In the genomic region with DNA sequence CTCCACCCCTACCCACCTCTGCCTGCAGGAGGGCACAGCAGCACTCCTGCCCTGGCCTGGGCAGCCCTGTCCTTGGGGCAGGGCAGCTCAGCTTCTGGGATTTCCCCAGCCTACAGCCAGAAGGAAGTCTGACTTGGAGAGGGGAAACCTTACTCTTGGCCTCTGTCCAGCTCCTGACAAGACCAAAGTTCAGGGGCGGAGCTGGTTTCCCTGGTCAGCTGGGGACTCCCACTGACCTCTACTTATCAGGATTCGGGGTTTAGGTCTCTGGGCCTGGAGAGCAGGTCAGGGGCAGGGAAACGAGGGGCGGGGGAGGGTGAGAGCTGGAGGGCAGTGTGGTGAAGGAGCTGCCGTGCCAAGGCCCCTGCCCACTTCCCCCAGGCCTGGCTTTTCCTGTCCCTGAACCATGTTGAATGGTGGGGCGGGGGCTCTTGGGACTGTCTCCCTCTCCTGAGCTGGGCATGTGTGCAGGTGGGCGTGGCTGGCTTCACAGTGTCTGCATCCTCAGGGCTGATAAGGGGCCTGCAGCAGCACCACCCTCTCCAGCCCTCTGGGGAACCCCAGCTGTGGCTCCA, we compare ENCODE assay signal across 9 cellular contexts. TPM values are rescaled to one million over a fixed set of nuclear protein-coding genes. Genes with fewer than 3 reads are reported as not detected.
A peak's percentile ranks its signal among the peaks of the same experiment; 100 is the strongest.
DNase-seq lines count a peak whose midpoint lies in the region; ATAC-seq, FAIRE-seq and TF ChIP-seq lines count a peak whose summit lies in the region.
"Had no signal": no experiment of that assay in that cellular context is flagged by ENCODE, and none has a peak within 500 bp of the region (broad histone marks: within the 10 kb centered on the region; RNA-seq: fewer than 3 reads in every experiment).

No MANE protein-coding gene starts in this region.

- peak; percentile 90 for FAIRE-seq in HepG2 (lab: Jason Lieb, UNC)

- no peak for TF ChIP-seq RAD21 in HepG2 (CRISPR knock-in tag; IDR thresholded peaks at IDR 0.05)

- TF ChIP-seq POLR2A in HepG2 (IDR thresholded peaks at IDR 0.05; ENCODE audit: insufficient read depth in 1 of 2, low read depth in 2 of 2, low read length in 2 of 2) = no peak

- intact Hi-C loops in natural killer cell (cut with micrococcal nuclease) = no loop called here
- intact Hi-C loops in mammary epithelial cell (cut with micrococcal nuclease) = no loop called here
- intact Hi-C loops in HepG2 (cut with micrococcal nuclease; ENCODE audit: unreplicated experiment) = loop anchor here (1.0 kb wide), 2 partner anchors 17 to 65 kb away; a partner anchor contains a TSS
- intact Hi-C loops in aorta (cut with DNase I) = no loop called here

- no peaks in the 10 kb centered on the region for H3K9me3 Mint-ChIP-seq in natural killer cell treated with Interleukin-12 subunit alpha and Interleukin-12 subunit beta and Interleukin-15 and Interleukin-18, amount 100 ng/mL, for 72 hours
- H3K9me3 Mint-ChIP-seq in natural killer cell = no peaks in the 10 kb centered on the region

- dilution Hi-C loops in mammary epithelial cell (cut with HindIII; ENCODE audit: low sequenced_read_pairs) = no loop called here

- H3K27me3 Mint-ChIP-seq in natural killer cell treated with Interleukin-12 subunit alpha and Interleukin-12 subunit beta and Interleukin-15 and Interleukin-18, amount 100 ng/mL, for 72 hours = peaks cover 5 to 16% of the 10 kb centered on the region in 2 donors
- H3K27me3 Mint-ChIP-seq in natural killer cell (ENCODE audit: low read depth in 2 of 2) = peaks cover 12 to 33% of the 10 kb centered on the region in 2 donors

- no peaks in the 10 kb centered on the region for H3K36me3 Mint-ChIP-seq in natural killer cell treated with Interleukin-12 subunit alpha and Interleukin-12 subunit beta and Interleukin-15 and Interleukin-18, amount 100 ng/mL, for 72 hours
- no peaks in the 10 kb centered on the region for H3K36me3 Mint-ChIP-seq in natural killer cell

- TF ChIP-seq EP300 in HepG2 (IDR thresholded peaks at IDR 0.05; ENCODE audit: low read depth in 2 of 2, low read length in 2 of 2) (no peak), HepG2 (CRISPR knock-in tag; IDR thresholded peaks at IDR 0.05; ENCODE audit: borderline replicate concordance) (no peak)

- TF ChIP-seq CTCF in natural killer cell (IDR thresholded peaks at IDR 0.05) = no peak
- no peak for TF ChIP-seq CTCF in mammary epithelial cell (conservative IDR thresholded peaks at IDR 0.05 in 1 of 2, IDR thresholded peaks at IDR 0.05 in 1 of 2; ENCODE audit: extremely low read depth in 1 of 2, insufficient read depth in 1 of 2, low read depth in 1 of 2, low read length in 2 of 2)
- TF ChIP-seq CTCF in HepG2 (CRISPR knock-in tag; IDR thresholded peaks at IDR 0.05) = peak; percentile 12; the same call in 1 of the 2 replicates

- H3K4me3 Mint-ChIP-seq in natural killer cell treated with Interleukin-12 subunit alpha and Interleukin-12 subunit beta and Interleukin-15 and Interleukin-18, amount 100 ng/mL, for 72 hours = peak overlapping the region; percentile 6
- no peak overlapping the region for H3K4me3 Mint-ChIP-seq in natural killer cell

- H2AFZ ChIP-seq in mammary epithelial cell (ENCODE audit: low read depth, low read length) = no peak overlapping the region
- no peak overlapping the region for H2AFZ ChIP-seq in HepG2 (ENCODE audit: low read length)

- DNase-seq in natural killer cell treated with Interleukin-12 subunit alpha and Interleukin-12 subunit beta and Interleukin-15 and Interleukin-18, amount 100 ng/mL, for 72 hours (ENCODE audit: low spot score) = no peak
- DNase-seq in natural killer cell (no peak), mammary epithelial cell (peak; percentile 52), HepG2 (ENCODE audit: low spot score) (peak; percentile 72), aorta (peak in 1 of 2 donors; percentile 70), SW 1271 (lab: John Stamatoyannopoulos, UW) (no peak), NCI-H2029 (lab: John Stamatoyannopoulos, UW) (no peak)

- H3K27ac Mint-ChIP-seq in natural killer cell treated with Interleukin-12 subunit alpha and Interleukin-12 subunit beta and Interleukin-15 and Interleukin-18, amount 100 ng/mL, for 72 hours = no peak overlapping the region
- no peak overlapping the region for H3K27ac Mint-ChIP-seq in natural killer cell

- CTCF ChIA-PET in mammary epithelial cell (lab: Charles Lee; ENCODE audit: low non-redundant PET) (interaction anchor here (0.6 to 3.8 kb wide), 2 partner anchors 65 to 71 kb away, joined by 4 to 45 read pairs; no protein-coding TSS in a partner anchor), HepG2 (lab: Yijun Ruan, JAX; ENCODE audit: low intra/inter-chr PET ratio, low total read pairs) (interaction anchor here (0.7 to 5.1 kb wide), 2 partner anchors 66 to 69 kb away, joined by 3 to 71 read pairs; no protein-coding TSS in a partner anchor)

- H3K4me1 Mint-ChIP-seq in natural killer cell treated with Interleukin-12 subunit alpha and Interleukin-12 subunit beta and Interleukin-15 and Interleukin-18, amount 100 ng/mL, for 72 hours (ENCODE audit: low read depth in 2 of 2) = peaks cover 19 to 32% of the 10 kb centered on the region in 2 donors
- H3K4me1 Mint-ChIP-seq in natural killer cell = peaks cover 14 to 15% of the 10 kb centered on the region in 2 donors

- H3K4me3 ChIP-seq in mammary epithelial cell (replicated peaks in 1 of 3; ENCODE audit: insufficient read depth in 1 of 3, low read depth in 2 of 3, low read length in 3 of 3) = no peak overlapping the region
- H3K4me3 ChIP-seq in HepG2 (replicated peaks in 1 of 3; ENCODE audit: insufficient read depth in 1 of 3, low read depth in 2 of 3, low read length in 3 of 3) = peak overlapping the region in 2 of 3 experiments; percentile 23 to 62; a peak in 5 of 6 replicates
- no peak overlapping the region for H3K4me3 ChIP-seq in aorta (ENCODE audit: low read length in 2 of 2)

- H3K27me3 ChIP-seq in mammary epithelial cell (ENCODE audit: insufficient read depth, low read length) (no peaks in the 10 kb centered on the region), HepG2 (ENCODE audit: control insufficient read depth in 1 of 2, insufficient read depth in 2 of 2, low read length in 2 of 2) (peaks cover 2 to 14% of the 10 kb centered on the region in 2 experiments; a peak in 3 of 5 replicates), aorta (ENCODE audit: control insufficient read depth in 1 of 2, insufficient read depth in 2 of 2, low read length in 1 of 2) (no peaks in the 10 kb centered on the region)

- 61% methylated on average over 5 of the region's 7 CpGs for WGBS in mammary epithelial cell (ENCODE audit: low coverage, missing lambda C conversion rate)
- WGBS in HepG2 (ENCODE audit: low lambda C conversion rate) = 0% methylated on average over 2 of the region's 7 CpGs
- 69 to 90% methylated on average over 3 to 7 of the region's 7 CpGs for WGBS in aorta, 2 donors

- H3K9me3 ChIP-seq in mammary epithelial cell (replicated peaks; ENCODE audit: insufficient read depth, low read length) (no peaks in the 10 kb centered on the region), HepG2 (ENCODE audit: low read length) (no peaks in the 10 kb centered on the region), aorta (ENCODE audit: control insufficient read depth, low read length) (no peaks in the 10 kb centered on the region)

- no peak overlapping the region for H3K4me2 ChIP-seq in mammary epithelial cell (ENCODE audit: insufficient read depth, low read depth, low read length)
- peak overlapping the region; percentile 81 for H3K4me2 ChIP-seq in HepG2 (ENCODE audit: low read depth, low read length)

- in situ Hi-C loops in mammary epithelial cell (cut with MboI; ENCODE audit: low sequenced_read_pairs in 2 of 2) (loop anchor here (5.0 kb wide), 2 partner anchors 48 to 63 kb away; no protein-coding TSS in a partner anchor), HepG2 (cut with HindIII; ENCODE audit: extremely low pct_ligation_motif_present, low pct_unique_long_range_greater_than_20kb) (loop anchor here (5.0 kb wide), 1 partner anchor 63 kb away; no protein-coding TSS in a partner anchor)

- POLR2A ChIA-PET in HepG2 (lab: Yijun Ruan, JAX) = interaction anchor here (1.2 to 2.3 kb wide), 3 partner anchors 14 to 65 kb away, joined by 5 to 16 read pairs (median 7); a partner anchor contains a TSS

- H3K79me2 ChIP-seq in mammary epithelial cell (ENCODE audit: insufficient read depth, low read length) (no peaks in the 10 kb centered on the region), HepG2 (ENCODE audit: insufficient read depth, low read length) (no peaks in the 10 kb centered on the region)

- peaks cover 39% of the 10 kb centered on the region for H3K4me1 ChIP-seq in mammary epithelial cell (ENCODE audit: insufficient read depth, low read length)
- peaks cover 31% of the 10 kb centered on the region for H3K4me1 ChIP-seq in HepG2 (ENCODE audit: insufficient read depth, low read length)
- no peaks in the 10 kb centered on the region for H3K4me1 ChIP-seq in aorta (ENCODE audit: control insufficient read depth in 1 of 2, insufficient read depth in 2 of 2, low read length in 2 of 2)

- ATAC-seq in natural killer cell treated with Interleukin-12 subunit alpha and Interleukin-12 subunit beta and Interleukin-15 and Interleukin-18, amount 100 ng/mL, for 72 hours = peak; percentile 21 to 57
- ATAC-seq in natural killer cell (no peak), HepG2 (peak; percentile 70), aorta (ENCODE audit: low FRiP score) (peak; percentile 70), HG02970 (IDR thresholded peaks at IDR 0.05; ENCODE audit: low FRiP score, unreplicated experiment) (no peak)

- no peak overlapping the region for H3K27ac ChIP-seq in mammary epithelial cell (ENCODE audit: insufficient read depth, low read depth, low read length)
- no peak overlapping the region for H3K27ac ChIP-seq in HepG2 (ENCODE audit: extremely low read length, insufficient read depth, low read length)
- H3K27ac ChIP-seq in aorta (ENCODE audit: low read depth in 1 of 2, low read length in 2 of 2) = no peak overlapping the region

- H4K20me1 ChIP-seq in mammary epithelial cell (ENCODE audit: insufficient read depth, low read length) (no peaks in the 10 kb centered on the region), HepG2 (ENCODE audit: insufficient read depth, low read length) (no peaks in the 10 kb centered on the region)

- H3K36me3 ChIP-seq in mammary epithelial cell (ENCODE audit: insufficient read depth, low read length) (no peaks in the 10 kb centered on the region), HepG2 (replicated peaks in 1 of 2; ENCODE audit: control insufficient read depth in 1 of 2, insufficient read depth in 2 of 2, low read length in 2 of 2) (no peaks in the 10 kb centered on the region), aorta (ENCODE audit: control insufficient read depth in 1 of 2, insufficient read depth in 2 of 2, low read length in 1 of 2) (no peaks in the 10 kb centered on the region)

- H3K9ac ChIP-seq in mammary epithelial cell (ENCODE audit: insufficient read depth, low read length) (no peak overlapping the region), HepG2 (ENCODE audit: insufficient read depth, low read depth, low read length) (no peak overlapping the region)

- BruUV-seq in mammary epithelial cell (replicated peaks; lab: Mats Ljungman, UMichigan) (no TSS peak), HepG2 (replicated peaks; lab: Mats Ljungman, UMichigan) (no TSS peak)

RNA-seq across cellular contexts. Expression of a gene that starts 16.8 kb away (rescaled TPM):
- 10 to 100 TPM; 45.8 to 63.0 TPM for total RNA-seq in natural killer cell treated with Interleukin-12 subunit alpha and Interleukin-12 subunit beta and Interleukin-15 and Interleukin-18, amount 100 ng/mL, for 72 hours
- total RNA-seq in natural killer cell = 100 to 1,000 TPM in 1 of 3 donors, 10 to 100 TPM in 2; 58.3 to 101 (median 76.6) TPM
- 10 to 100 TPM; 20.5 to 34.1 TPM for total RNA-seq in mammary epithelial cell
- polyA plus RNA-seq in mammary epithelial cell = 11.4 TPM
- 27.6 TPM for polyA minus RNA-seq in mammary epithelial cell
- 5.8 and 8.5 TPM in 2 replicates for total RNA-seq in HepG2 (2016; rRNA removed; fragmentation: Illumina TruSeq; extraction: Trizol)
- total RNA-seq in HepG2 (2016; cell fraction: cytosol; rRNA removed; fragmentation: Illumina TruSeq; extraction: Trizol; ENCODE audit: low read depth) = 0.81 and 1.4 TPM in 2 replicates
- total RNA-seq in HepG2 (2016; cell fraction: insoluble cytoplasmic fraction; rRNA removed; fragmentation: Illumina TruSeq; extraction: Trizol) = 5.7 and 7.6 TPM in 2 replicates
- 4.0 and 4.1 TPM in 2 replicates for total RNA-seq in HepG2 (2016; cell fraction: membrane; rRNA removed; fragmentation: Illumina TruSeq; extraction: Trizol)
- 8.1 and 8.4 TPM in 2 replicates for total RNA-seq in HepG2 (2016; cell fraction: nucleus; rRNA removed; fragmentation: Illumina TruSeq; extraction: Trizol)
- 4.2 and 4.6 TPM in 2 replicates for polyA plus RNA-seq in HepG2 (2011; rRNA removed)
- 2.6 and 3.2 TPM in 2 replicates for polyA plus RNA-seq in HepG2 (2011; cell fraction: cytosol; rRNA removed)
- polyA plus RNA-seq in HepG2 (2011; cell fraction: nucleus; rRNA removed) = 4.0 and 5.1 TPM in 2 replicates
- polyA plus RNA-seq in HepG2 (2012) = 4.8 and 4.9 TPM in 2 replicates
- 0.11 and 0.12 TPM in 2 replicates for polyA plus RNA-seq in HepG2 (2016; cell fraction: cytosol; fragmentation: Illumina TruSeq; extraction: Trizol; ENCODE audit: low read depth)
- polyA plus RNA-seq in HepG2 (2016; cell fraction: insoluble cytoplasmic fraction; fragmentation: Illumina TruSeq; extraction: Trizol; ENCODE audit: low read depth) = 6.3 and 6.4 TPM in 2 replicates
- polyA plus RNA-seq in HepG2 (2016; cell fraction: membrane; fragmentation: Illumina TruSeq; extraction: Trizol; ENCODE audit: low read depth) = 0.88 and 1.1 TPM in 2 replicates
- 7.2 and 7.6 TPM in 2 replicates for polyA plus RNA-seq in HepG2 (2016; cell fraction: nucleus; fragmentation: Illumina TruSeq; extraction: Trizol; ENCODE audit: insufficient read depth, low read depth)
- polyA minus RNA-seq in HepG2 (2011; rRNA and poly(A)+ RNA removed; ENCODE audit: low replicate concordance) = 11.8 and 25.1 TPM in 2 replicates
- polyA minus RNA-seq in HepG2 (2011; cell fraction: cytosol; rRNA and poly(A)+ RNA removed) = 6.7 and 7.9 TPM in 2 replicates
- polyA minus RNA-seq in HepG2 (2011; cell fraction: nucleus; rRNA and poly(A)+ RNA removed) = 14.3 and 14.7 TPM in 2 replicates
- total RNA-seq in aorta = 10 to 100 TPM; 29.1 to 33.6 TPM
- polyA plus RNA-seq in aorta = 10 to 100 TPM in 1 of 2 donors, 1 to 10 TPM in 1; 6.6 to 15.3 TPM

RNA-seq across cellular contexts. Expression of a gene that starts 55.4 kb away (rescaled TPM):
- 1 to 10 TPM; 1.7 to 3.6 TPM for total RNA-seq in natural killer cell treated with Interleukin-12 subunit alpha and Interleukin-12 subunit beta and Interleukin-15 and Interleukin-18, amount 100 ng/mL, for 72 hours
- total RNA-seq in natural killer cell (not detected), mammary epithelial cell (not detected), HepG2 (2016; rRNA removed; fragmentation: Illumina TruSeq; extraction: Trizol) (not detected in 2 replicates), aorta (not detected)
- polyA plus RNA-seq in mammary epithelial cell (not detected), HepG2 (2011; rRNA removed) (not detected in 2 replicates), aorta (not detected)
- not detected for polyA minus RNA-seq in mammary epithelial cell
- not detected in 2 replicates for total RNA-seq in HepG2 (2016; cell fraction: cytosol; rRNA removed; fragmentation: Illumina TruSeq; extraction: Trizol; ENCODE audit: low read depth)
- total RNA-seq in HepG2 (2016; cell fraction: insoluble cytoplasmic fraction; rRNA removed; fragmentation: Illumina TruSeq; extraction: Trizol) = not detected in 2 replicates
- total RNA-seq in HepG2 (2016; cell fraction: membrane; rRNA removed; fragmentation: Illumina TruSeq; extraction: Trizol) = not detected in 2 replicates
- not detected in 2 replicates for total RNA-seq in HepG2 (2016; cell fraction: nucleus; rRNA removed; fragmentation: Illumina TruSeq; extraction: Trizol)
- polyA plus RNA-seq in HepG2 (2011; cell fraction: cytosol; rRNA removed) = not detected in 2 replicates
- not detected in 2 replicates for polyA plus RNA-seq in HepG2 (2011; cell fraction: nucleus; rRNA removed)
- polyA plus RNA-seq in HepG2 (2012) = not detected in 2 replicates
- polyA plus RNA-seq in HepG2 (2016; cell fraction: cytosol; fragmentation: Illumina TruSeq; extraction: Trizol; ENCODE audit: low read depth) = not detected in 2 replicates
- not detected in 2 replicates for polyA plus RNA-seq in HepG2 (2016; cell fraction: insoluble cytoplasmic fraction; fragmentation: Illumina TruSeq; extraction: Trizol; ENCODE audit: low read depth)
- polyA plus RNA-seq in HepG2 (2016; cell fraction: membrane; fragmentation: Illumina TruSeq; extraction: Trizol; ENCODE audit: low read depth) = not detected in 2 replicates
- not detected in 2 replicates for polyA plus RNA-seq in HepG2 (2016; cell fraction: nucleus; fragmentation: Illumina TruSeq; extraction: Trizol; ENCODE audit: insufficient read depth, low read depth)
- polyA minus RNA-seq in HepG2 (2011; rRNA and poly(A)+ RNA removed; ENCODE audit: low replicate concordance) = not detected in 2 replicates
- polyA minus RNA-seq in HepG2 (2011; cell fraction: cytosol; rRNA and poly(A)+ RNA removed) = not detected in 2 replicates
- polyA minus RNA-seq in HepG2 (2011; cell fraction: nucleus; rRNA and poly(A)+ RNA removed) = not detected in 2 replicates
- polyA plus RNA-seq: esophagus had no signal

Comparison
In these comparisons a context has a peak if more than half of its experiments do, and no peak if none do; other contexts are left out.
1. ATAC-seq: peak in natural killer cell treated with Interleukin-12 subunit alpha and Interleukin-12 subunit beta and Interleukin-15 and Interleukin-18, amount 100 ng/mL, for 72 hours (2 of 2), HepG2 (single experiment) and aorta (single experiment); none in natural killer cell (0 of 3) and HG02970 (single experiment).
2. DNase-seq: peak in mammary epithelial cell (single experiment) and HepG2 (single experiment); none in natural killer cell treated with Interleukin-12 subunit alpha and Interleukin-12 subunit beta and Interleukin-15 and Interleukin-18, amount 100 ng/mL, for 72 hours (single experiment), natural killer cell (single experiment), SW 1271 (0 of 2) and NCI-H2029 (single experiment).
3. H3K4me3 ChIP-seq: peak in HepG2 (2 of 3); none in mammary epithelial cell (0 of 3) and aorta (0 of 2).